In the genomic region with DNA sequence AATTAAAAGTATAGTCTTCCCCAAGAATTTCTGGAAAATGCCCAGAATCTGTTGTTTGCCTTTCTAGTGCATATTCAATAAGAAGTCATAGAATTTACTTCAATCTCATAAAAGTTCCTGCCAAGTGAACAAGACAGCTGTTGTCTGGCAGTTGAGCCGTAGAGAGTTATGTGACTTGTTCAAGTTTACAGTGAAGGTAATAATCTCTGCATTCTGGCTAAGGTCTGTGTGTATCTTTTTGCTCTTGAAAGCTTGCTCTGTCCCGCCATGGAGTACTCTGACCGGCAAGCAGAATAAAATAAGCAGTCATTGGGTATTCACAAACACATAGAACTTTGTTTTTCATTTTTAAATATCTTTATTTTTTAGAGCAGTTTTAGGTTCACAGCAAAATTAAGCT, we compare ENCODE assay signal across 21 cellular contexts.
A peak's percentile ranks its signal among the peaks of the same experiment; 100 is the strongest.
DNase-seq lines count a peak whose midpoint lies in the region; ATAC-seq and TF ChIP-seq lines count a peak whose summit lies in the region.
"Had no signal": no experiment of that assay in that cellular context is flagged by ENCODE, and none has a peak within 500 bp of the region (broad histone marks: within the 10 kb centered on the region; RNA-seq: fewer than 3 reads in every experiment).

No MANE protein-coding gene starts in this region.

- H3K4me2 ChIP-seq in Karpas-422 (ENCODE audit: low read depth, low read length, poor library complexity, severe bottlenecking), result no peak overlapping the region
- H3K4me2 ChIP-seq: GM23338 had no signal

- no peak overlapping the region for H3K4me3 Mint-ChIP-seq in activated CD4-positive, alpha-beta memory T cell treated with anti-CD3 and anti-CD28 coated beads, Interleukin-2, amount 10 ng/mL, durations not matched to agents 7 days and 5 days
- H3K4me3 Mint-ChIP-seq: B cell, GM23338 had no signal

- intact Hi-C loops in Right ventricle myocardium superior (cut with DNase I) (loop anchor here (10.0 kb wide), 1 partner anchor 104 kb away; no protein-coding TSS in a partner anchor), right cardiac atrium (cut with DNase I) (no loop called here), left colon (cut with DNase I, micrococcal nuclease) (no loop called here), gastrocnemius medialis (cut with DNase I; ENCODE audit: low total_unique reads) (loop anchor here (1.0 kb wide), 1 partner anchor 240 kb away; no protein-coding TSS in a partner anchor)

- no peak overlapping the region for H3K27ac Mint-ChIP-seq in activated CD4-positive, alpha-beta memory T cell treated with anti-CD3 and anti-CD28 coated beads, Interleukin-2, amount 10 ng/mL, durations not matched to agents 7 days and 5 days
- H3K27ac Mint-ChIP-seq: B cell, GM23338 had no signal

- no peaks in the 10 kb centered on the region for H3K36me3 ChIP-seq in gastrocnemius medialis
- H3K36me3 ChIP-seq in Karpas-422 (ENCODE audit: insufficient read depth, low read length), result no peaks in the 10 kb centered on the region

- TF ChIP-seq CTCF in LNCaP clone FGC (IDR thresholded peaks at IDR 0.05; ENCODE audit: control insufficient read depth, extremely low read depth, insufficient read depth), result no peak
- TF ChIP-seq CTCF in gastrocnemius medialis (IDR thresholded peaks at IDR 0.05 in 4 of 5, conservative IDR thresholded peaks at IDR 0.05 in 1 of 5), result no peak

- no peaks in the 10 kb centered on the region for H3K79me2 ChIP-seq in Karpas-422 (ENCODE audit: low read length)

- H3K4me1 Mint-ChIP-seq in activated CD4-positive, alpha-beta memory T cell treated with anti-CD3 and anti-CD28 coated beads, Interleukin-2, amount 10 ng/mL, durations not matched to agents 7 days and 5 days, result no peaks in the 10 kb centered on the region
- H3K4me1 Mint-ChIP-seq: B cell had no signal

- TF ChIP-seq POLR2A in gastrocnemius medialis (IDR thresholded peaks at IDR 0.05), result no peak

- DNase-seq in Right ventricle myocardium superior, result no peak
- DNase-seq in right cardiac atrium, result no peak
- DNase-seq in LNCaP clone FGC (ENCODE audit: low read depth), result peak; percentile 94
- DNase-seq in left colon, result no peak
- no peak for DNase-seq in gastrocnemius medialis
- DNase-seq in Karpas-422, result no peak
- no peak for DNase-seq in activated CD4-positive, alpha-beta memory T cell treated with anti-CD3 and anti-CD28 coated beads, Interleukin-2, amount 10 ng/mL, durations not matched to agents 7 days and 5 days
- DNase-seq: 8988T, COR-L47, GF-D8, HCEC 1CT, NCI-H1105 treated with DMSO at 0.1 percent for 48 hours, NCI-H1694, NCI-H2081 treated with DMSO at 0.1 percent for 48 hours, NCI-H510A treated with DMSO at 0.1 percent for 48 hours, NCI-H774, OCI-M1, SIG-M5 had no signal

- peak; percentile 45 for ATAC-seq in Right ventricle myocardium superior (ENCODE audit: poor library complexity)
- no peak for ATAC-seq in right cardiac atrium
- ATAC-seq in left colon, result peak; percentile 84
- ATAC-seq in gastrocnemius medialis, result no peak
- no peak for ATAC-seq in GM18873 (IDR thresholded peaks at IDR 0.05; ENCODE audit: low FRiP score, unreplicated experiment)
- ATAC-seq: GM23338 had no signal

- CTCF ChIA-PET in activated CD4-positive, alpha-beta memory T cell treated with anti-CD3 and anti-CD28 coated beads, Interleukin-2, amount 10 ng/mL, durations not matched to agents 7 days and 5 days (lab: Charles Lee), result no interaction called here

- no peaks in the 10 kb centered on the region for H3K27me3 ChIP-seq in right cardiac atrium (ENCODE audit: control insufficient read depth, insufficient read depth)
- H3K27me3 ChIP-seq in gastrocnemius medialis, result no peaks in the 10 kb centered on the region
- no peaks in the 10 kb centered on the region for H3K27me3 ChIP-seq in Karpas-422 (ENCODE audit: low read length)

- no peaks in the 10 kb centered on the region for H4K20me1 ChIP-seq in Karpas-422 (ENCODE audit: insufficient read depth, low read depth, low read length)

- no peak overlapping the region for H3K27ac ChIP-seq in right cardiac atrium (ENCODE audit: low read length)
- H3K27ac ChIP-seq in gastrocnemius medialis, result peak overlapping the region; percentile 80 to 89 (median 84)
- no peak overlapping the region for H3K27ac ChIP-seq in Karpas-422 (ENCODE audit: low read length)

- no peaks in the 10 kb centered on the region for H3K27me3 Mint-ChIP-seq in activated CD4-positive, alpha-beta memory T cell treated with anti-CD3 and anti-CD28 coated beads, Interleukin-2, amount 10 ng/mL, durations not matched to agents 7 days and 5 days
- H3K27me3 Mint-ChIP-seq: B cell had no signal

- no peaks in the 10 kb centered on the region for H3K9me3 Mint-ChIP-seq in activated CD4-positive, alpha-beta memory T cell treated with anti-CD3 and anti-CD28 coated beads, Interleukin-2, amount 10 ng/mL, durations not matched to agents 7 days and 5 days
- H3K9me3 Mint-ChIP-seq: GM23338 had no signal

- H3K4me3 ChIP-seq in right cardiac atrium (ENCODE audit: low read length) (no peak overlapping the region), LNCaP clone FGC (ENCODE audit: low read depth, low read length) (no peak overlapping the region), gastrocnemius medialis (no peak overlapping the region), Karpas-422 (ENCODE audit: low read length) (no peak overlapping the region)
- H3K4me3 ChIP-seq: GM23338 had no signal

- no peak overlapping the region for H3K9ac ChIP-seq in Karpas-422 (ENCODE audit: low read length)

- no peaks in the 10 kb centered on the region for H3K9me3 ChIP-seq in right cardiac atrium (ENCODE audit: control insufficient read depth, low read length)
- H3K9me3 ChIP-seq in gastrocnemius medialis, result no peaks in the 10 kb centered on the region
- H3K9me3 ChIP-seq in Karpas-422 (ENCODE audit: low read length), result no peaks in the 10 kb centered on the region

- H3K36me3 Mint-ChIP-seq in activated CD4-positive, alpha-beta memory T cell treated with anti-CD3 and anti-CD28 coated beads, Interleukin-2, amount 10 ng/mL, durations not matched to agents 7 days and 5 days (ENCODE audit: low read depth), result no peaks in the 10 kb centered on the region

- WGBS in right cardiac atrium, result 67% methylated on average over 3 of the region's 3 CpGs

- in situ Hi-C loops in gastrocnemius medialis (cut with MboI; ENCODE audit: low sequenced_read_pairs in 4 of 4), result no loop called here

- no peaks in the 10 kb centered on the region for H3K9me2 ChIP-seq in Karpas-422 (replicated peaks; ENCODE audit: insufficient read depth, low read length)

- H2AFZ ChIP-seq in Karpas-422 (ENCODE audit: low read length), result no peak overlapping the region
- H2AFZ ChIP-seq: GM23338 had no signal

- POLR2A ChIA-PET in activated CD4-positive, alpha-beta memory T cell treated with anti-CD3 and anti-CD28 coated beads, Interleukin-2, amount 10 ng/mL, durations not matched to agents 7 days and 5 days (lab: Charles Lee), result no interaction called here

- peaks cover 2% of the 10 kb centered on the region for H3K4me1 ChIP-seq in right cardiac atrium (ENCODE audit: control insufficient read depth, insufficient read depth, low read length)
- peaks cover 48 to 57% of the 10 kb centered on the region in 2 donors for H3K4me1 ChIP-seq in gastrocnemius medialis
- no peaks in the 10 kb centered on the region for H3K4me1 ChIP-seq in Karpas-422 (ENCODE audit: low read length)

Comparison
In these comparisons a context has a peak if more than half of its experiments do, and no peak if none do; other contexts are left out.
1. ATAC-seq: peak in Right ventricle myocardium superior (single experiment) and left colon (single experiment); none in right cardiac atrium (0 of 2), gastrocnemius medialis (0 of 2) and GM18873 (single experiment).
2. intact Hi-C loops: an anchor here in Right ventricle myocardium superior (10.0 kb wide) and gastrocnemius medialis (1.0 kb wide); none called in right cardiac atrium and left colon.
3. H3K27ac ChIP-seq: peak in gastrocnemius medialis (4 of 4); none in right cardiac atrium (single experiment) and Karpas-422 (single experiment).